Comparison of ENCODE assay signal across 15 cellular contexts in genomic region chr16:11360581-11360980, GRCh38. TPM values are rescaled to one million over a fixed set of nuclear protein-coding genes. Genes with fewer than 3 reads are reported as not detected.
DNase-seq lines count a peak whose midpoint lies in the region; ATAC-seq and TF ChIP-seq lines count a peak whose summit lies in the region.
"Had no signal": no experiment of that assay in that cellular context is flagged by ENCODE, and none has a peak within 500 bp of the region (broad histone marks: within the 10 kb centered on the region; RNA-seq: fewer than 3 reads in every experiment).

No MANE protein-coding gene starts in this region.

- H3K9me3 ChIP-seq in upper lobe of right lung (no peaks in the 10 kb centered on the region), stomach (no peaks in the 10 kb centered on the region)

- TF ChIP-seq CTCF in fibroblast of the aortic adventitia (IDR thresholded peaks at IDR 0.05; ENCODE audit: insufficient read depth, low read length) (no peak), upper lobe of right lung (IDR thresholded peaks at IDR 0.05) (no peak), stomach (IDR thresholded peaks at IDR 0.05) (no peak)

- POLR2A ChIA-PET in T-cell (lab: Charles Lee) = no interaction called here

- no peaks in the 10 kb centered on the region for H3K27me3 Mint-ChIP-seq in activated naive CD8-positive, alpha-beta T cell
- peaks cover 20% of the 10 kb centered on the region for H3K27me3 Mint-ChIP-seq in activated naive CD8-positive, alpha-beta T cell treated with anti-CD3 and anti-CD28 coated beads for 36 hours
- H3K27me3 Mint-ChIP-seq in T-cell = peaks cover 0 to 11% of the 10 kb centered on the region in 2 donors

- H3K36me3 Mint-ChIP-seq in activated naive CD8-positive, alpha-beta T cell = no peaks in the 10 kb centered on the region
- H3K36me3 Mint-ChIP-seq in activated naive CD8-positive, alpha-beta T cell treated with anti-CD3 and anti-CD28 coated beads for 36 hours = peaks cover 1% of the 10 kb centered on the region
- no peaks in the 10 kb centered on the region for H3K36me3 Mint-ChIP-seq in T-cell
- H3K36me3 Mint-ChIP-seq: CD8-positive, alpha-beta T cell had no signal

- no peak overlapping the region for H3K27ac ChIP-seq in upper lobe of right lung
- no peak overlapping the region for H3K27ac ChIP-seq in stomach

- H3K27ac Mint-ChIP-seq in activated naive CD8-positive, alpha-beta T cell = peak overlapping the region; percentile 23
- no peak overlapping the region for H3K27ac Mint-ChIP-seq in activated naive CD8-positive, alpha-beta T cell treated with anti-CD3 and anti-CD28 coated beads for 36 hours
- H3K27ac Mint-ChIP-seq in T-cell = no peak overlapping the region
- H3K27ac Mint-ChIP-seq: CD8-positive, alpha-beta T cell had no signal

- intact Hi-C loops in upper lobe of right lung (cut with DNase I) = no loop called here
- intact Hi-C loops in stomach (cut with DNase I; ENCODE audit: low total_unique reads) = no loop called here

- ATAC-seq in T-cell (replicated peaks in 1 of 4) (no peak), upper lobe of right lung (no peak)
- ATAC-seq: CD8-positive, alpha-beta T cell had no signal

- H3K4me3 ChIP-seq in fibroblast of the aortic adventitia (ENCODE audit: low read depth, low read length) (no peak overlapping the region), upper lobe of right lung (no peak overlapping the region), stomach (no peak overlapping the region)

- H3K4me1 Mint-ChIP-seq in activated naive CD8-positive, alpha-beta T cell (ENCODE audit: low read depth) = peaks cover 57% of the 10 kb centered on the region
- peaks cover 55% of the 10 kb centered on the region for H3K4me1 Mint-ChIP-seq in activated naive CD8-positive, alpha-beta T cell treated with anti-CD3 and anti-CD28 coated beads for 36 hours
- H3K4me1 Mint-ChIP-seq in T-cell = peaks cover 47 to 68% (median 52%) of the 10 kb centered on the region in 3 donors

- no peaks in the 10 kb centered on the region for H3K36me3 ChIP-seq in upper lobe of right lung
- no peaks in the 10 kb centered on the region for H3K36me3 ChIP-seq in stomach

- no peak for TF ChIP-seq POLR2A in stomach (IDR thresholded peaks at IDR 0.05)

- CTCF ChIA-PET in T-cell (lab: Charles Lee) = interaction anchor here in 1 of 2 donors (0.7 kb wide), 2 partner anchors 201 to 259 kb away, joined by 3 to 4 read pairs; no protein-coding TSS in a partner anchor

- H3K4me1 ChIP-seq in upper lobe of right lung (peaks cover 35% of the 10 kb centered on the region), stomach (peaks cover 12 to 60% (median 39%) of the 10 kb centered on the region in 4 donors)

- DNase-seq in activated naive CD8-positive, alpha-beta T cell treated with anti-CD3 and anti-CD28 coated beads for 36 hours = no peak
- DNase-seq in T-cell (no peak), fibroblast of the aortic adventitia (ENCODE audit: low read depth) (peak; percentile 10), upper lobe of right lung (peak; percentile 36), anterior cingulate cortex (lab: John Stamatoyannopoulos, UW) (no peak), stomach (no peak), A172 (ENCODE audit: low spot score) (no peak)
- DNase-seq: CD8-positive, alpha-beta T cell; GOT3; NCI-H1092 treated with DMSO at 0.1 percent for 48 hours; NCI-H2029; NCI-H446; SHP77; stimulated activated CD4-positive, alpha-beta T cell treated with anti-CD3 and anti-CD28 coated beads, Interleukin-4, amount 100 ng/mL, for 4 hours had no signal

- WGBS in stomach, 5 donors = 72 to 86% (median 74%) methylated on average over 9 of the region's 9 CpGs

- H3K27me3 ChIP-seq in upper lobe of right lung = peaks cover 4% of the 10 kb centered on the region
- H3K27me3 ChIP-seq in stomach = peaks cover 0 to 28% (median 0%) of the 10 kb centered on the region in 3 donors

- no peaks in the 10 kb centered on the region for H3K9me3 Mint-ChIP-seq in activated naive CD8-positive, alpha-beta T cell (ENCODE audit: low read depth)
- no peaks in the 10 kb centered on the region for H3K9me3 Mint-ChIP-seq in activated naive CD8-positive, alpha-beta T cell treated with anti-CD3 and anti-CD28 coated beads for 36 hours
- H3K9me3 Mint-ChIP-seq in T-cell = no peaks in the 10 kb centered on the region
- H3K9me3 Mint-ChIP-seq: CD8-positive, alpha-beta T cell had no signal

- TF ChIP-seq EP300 in stomach (IDR thresholded peaks at IDR 0.05) = no peak

- H3K4me3 Mint-ChIP-seq in activated naive CD8-positive, alpha-beta T cell = peak overlapping the region; percentile 41
- no peak overlapping the region for H3K4me3 Mint-ChIP-seq in activated naive CD8-positive, alpha-beta T cell treated with anti-CD3 and anti-CD28 coated beads for 36 hours
- H3K4me3 Mint-ChIP-seq in T-cell = peak overlapping the region in 2 of 3 donors; percentile 13 to 82

RNA-seq across cellular contexts. Expression of gene RMI2, which starts 15.3 kb away (rescaled TPM):
- 10 to 100 TPM; 50.1 to 56.1 TPM for total RNA-seq in activated naive CD8-positive, alpha-beta T cell treated with anti-CD3 and anti-CD28 coated beads for 36 hours
- total RNA-seq in T-cell = 1 to 10 TPM; 1.8 to 6.3 (median 4.2) TPM
- total RNA-seq in fibroblast of the aortic adventitia (ENCODE audit: low replicate concordance) = 3.0 and 24.4 TPM in 2 replicates
- 1.2 TPM for total RNA-seq in upper lobe of right lung
- 10 to 100 TPM in 3 of 5 donors, 1 to 10 TPM in 2; 2.3 to 79.9 (median 10.5) TPM for total RNA-seq in stomach
- 1 to 10 TPM; 6.9 to 9.6 (median 7.0) TPM for polyA plus RNA-seq in stomach
- 29.8 and 33.7 TPM in 2 replicates for total RNA-seq in A172 (2014; rRNA removed; shearing (Covaris generic))

Comparison
In these comparisons a context has a peak if more than half of its experiments do, and no peak if none do; other contexts are left out.
1. DNase-seq: peak in fibroblast of the aortic adventitia (single experiment) and upper lobe of right lung (single experiment); none in activated naive CD8-positive, alpha-beta T cell treated with anti-CD3 and anti-CD28 coated beads for 36 hours (single experiment), T-cell (0 of 34), anterior cingulate cortex (0 of 58), stomach (single experiment) and A172 (single experiment).